Comparison of ENCODE assay signal across 23 cellular contexts in the genomic region with DNA sequence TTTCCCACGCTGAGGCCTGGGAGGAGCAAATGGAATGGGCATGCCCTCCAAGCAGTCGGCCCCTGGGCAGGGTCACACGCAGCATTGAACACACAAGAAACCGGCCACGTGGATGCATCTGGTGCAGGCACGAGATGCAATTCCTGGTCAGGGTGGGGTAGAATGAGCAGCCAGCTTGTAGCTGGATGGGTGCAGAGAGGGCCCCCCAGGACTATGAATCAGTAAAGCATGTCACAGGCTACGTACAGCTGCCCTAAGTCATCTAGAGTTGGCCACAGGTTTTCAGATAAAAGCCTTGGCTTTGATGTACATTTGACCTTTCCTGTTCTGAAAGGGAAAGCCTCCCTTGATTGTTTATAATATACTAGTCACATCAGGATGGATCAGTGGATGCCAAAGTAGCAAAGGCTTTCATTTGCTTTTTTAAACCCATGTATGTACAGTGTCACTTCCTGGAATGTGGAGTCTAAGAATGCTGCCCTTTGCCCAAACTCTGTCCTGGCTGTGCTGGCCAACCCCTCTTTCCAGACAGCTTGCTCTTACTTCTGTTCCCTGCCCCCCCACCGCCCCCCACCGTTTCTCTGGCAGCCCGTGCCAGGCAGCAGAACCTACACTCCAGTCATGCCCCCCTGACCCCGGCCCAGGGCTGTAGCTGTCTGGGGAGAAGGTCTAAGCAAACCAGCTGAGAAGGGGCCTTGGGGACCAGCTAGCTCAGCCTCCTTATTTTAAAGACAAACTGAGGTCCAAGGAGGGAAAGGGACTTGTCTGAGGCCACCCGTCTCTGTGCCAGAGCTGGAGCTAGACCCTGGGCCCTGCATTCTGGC.
A peak's percentile ranks its signal among the peaks of the same experiment; 100 is the strongest.
DNase-seq lines count a peak whose midpoint lies in the region; ATAC-seq and TF ChIP-seq lines count a peak whose summit lies in the region.
"Had no signal": no experiment of that assay in that cellular context is flagged by ENCODE, and none has a peak within 500 bp of the region (broad histone marks: within the 10 kb centered on the region; RNA-seq: fewer than 3 reads in every experiment).

No MANE protein-coding gene starts in this region.

- H3K4me1 ChIP-seq in osteoblast (ENCODE audit: insufficient read depth, low read length) (no peaks in the 10 kb centered on the region), GM23338 (ENCODE audit: insufficient read depth) (no peaks in the 10 kb centered on the region)
- H3K4me1 ChIP-seq: uterus had no signal

- H3K4me2 ChIP-seq in osteoblast (ENCODE audit: insufficient read depth, low read length) (no peak overlapping the region), GM23338 (no peak overlapping the region)

- no peak overlapping the region for H3K27ac ChIP-seq in osteoblast (ENCODE audit: low read depth, low read length)
- H3K27ac ChIP-seq in GM23338 (ENCODE audit: low read depth), result no peak overlapping the region
- H3K27ac ChIP-seq: cardiac muscle cell, prostate gland, uterus had no signal

- no peaks in the 10 kb centered on the region for H3F3A ChIP-seq in GM23338 (replicated peaks; ENCODE audit: low read depth)

- DNase-seq in EH (ENCODE audit: low read depth) (peak; percentile 60), astrocyte of the spinal cord (ENCODE audit: low read depth, low spot score) (peak; percentile 48), fibroblast of villous mesenchyme (ENCODE audit: low read depth) (peak; percentile 71), osteoblast (ENCODE audit: insufficient read length, low spot score, missing footprints) (peak; percentile 48), iPS-NIHi11 (ENCODE audit: low spot score) (no peak), GM23338 (ENCODE audit: low spot score) (no peak), epidermal melanocyte (ENCODE audit: insufficient read length, low spot score) (no peak)
- DNase-seq: activated CD4-positive, alpha-beta T cell treated with anti-CD3 and anti-CD28 coated beads for 36 hours; activated naive CD4-positive, alpha-beta T cell treated with anti-CD3 and anti-CD28 coated beads for 36 hours; activated T-cell treated with anti-CD3 and anti-CD28 coated beads, Interleukin-2, amount 50 U/mL, for 72 hours; amniotic stem cell; C1 segment of cervical spinal cord; HFFc6; mammary epithelial cell; NCI-H2029 treated with DMSO at 0.1 percent for 48 hours; NCI-H226; NCI-H748 treated with DMSO at 0.1 percent for 48 hours; uterus had no signal

- peaks cover 5% of the 10 kb centered on the region; the same call in 2 of the 3 replicates for H3K4me1 Mint-ChIP-seq in GM23338
- H3K4me1 Mint-ChIP-seq: activated CD4-positive, alpha-beta T cell treated with anti-CD3 and anti-CD28 coated beads for 36 hours had no signal

- H3K27ac Mint-ChIP-seq in GM23338, result no peak overlapping the region
- H3K27ac Mint-ChIP-seq: activated CD4-positive, alpha-beta T cell treated with anti-CD3 and anti-CD28 coated beads for 36 hours; activated naive CD4-positive, alpha-beta T cell treated with anti-CD3 and anti-CD28 coated beads for 36 hours; activated T-cell treated with anti-CD3 and anti-CD28 coated beads, Interleukin-2, amount 50 U/mL, for 72 hours; HFFc6; T-helper 1 cell treated with Interleukin-12 subunit alpha and Interleukin-12 subunit beta and Interleukin-4 antibody, amounts not matched to agents 30 μg/mL and 1 μg/mL, for 36 hours had no signal

- peaks cover 3% of the 10 kb centered on the region for H3K27me3 ChIP-seq in osteoblast (ENCODE audit: insufficient read depth, low read length)
- H3K27me3 ChIP-seq in GM23338 (ENCODE audit: insufficient read depth), result no peaks in the 10 kb centered on the region
- H3K27me3 ChIP-seq: cardiac muscle cell, uterus had no signal

- no peaks in the 10 kb centered on the region for H3K9me3 Mint-ChIP-seq in GM23338
- H3K9me3 Mint-ChIP-seq: activated naive CD4-positive, alpha-beta T cell treated with anti-CD3 and anti-CD28 coated beads for 36 hours; activated T-cell treated with anti-CD3 and anti-CD28 coated beads, Interleukin-2, amount 50 U/mL, for 72 hours; HFFc6; T-helper 1 cell treated with Interleukin-12 subunit alpha and Interleukin-12 subunit beta and Interleukin-4 antibody, amounts not matched to agents 30 μg/mL and 1 μg/mL, for 36 hours had no signal

- H3K9me2 ChIP-seq in GM23338 (ENCODE audit: insufficient read depth), result no peaks in the 10 kb centered on the region

- H3K4me3 Mint-ChIP-seq in GM23338, result no peak overlapping the region
- H3K4me3 Mint-ChIP-seq: activated CD4-positive, alpha-beta T cell treated with anti-CD3 and anti-CD28 coated beads for 36 hours; activated naive CD4-positive, alpha-beta T cell treated with anti-CD3 and anti-CD28 coated beads for 36 hours; activated T-cell treated with anti-CD3 and anti-CD28 coated beads, Interleukin-2, amount 50 U/mL, for 72 hours; HFFc6; T-helper 1 cell treated with Interleukin-12 subunit alpha and Interleukin-12 subunit beta and Interleukin-4 antibody, amounts not matched to agents 30 μg/mL and 1 μg/mL, for 36 hours had no signal

- no peaks in the 10 kb centered on the region for H3K9me3 ChIP-seq in osteoblast (ENCODE audit: low read depth, low read length)
- H3K9me3 ChIP-seq: prostate gland, uterus had no signal

- no peaks in the 10 kb centered on the region for H3K36me3 Mint-ChIP-seq in GM23338 (ENCODE audit: low read depth)

- peaks cover 4% of the 10 kb centered on the region for H3K27me3 Mint-ChIP-seq in GM23338 (ENCODE audit: insufficient read depth, low read depth, poor library complexity)
- H3K27me3 Mint-ChIP-seq: activated CD4-positive, alpha-beta T cell treated with anti-CD3 and anti-CD28 coated beads for 36 hours had no signal

- no peak for TF ChIP-seq CTCF in astrocyte of the spinal cord (IDR thresholded peaks at IDR 0.05; ENCODE audit: low read depth, low read length)
- no peak for TF ChIP-seq CTCF in fibroblast of villous mesenchyme (IDR thresholded peaks at IDR 0.05; ENCODE audit: insufficient read depth, low read depth, low read length)
- no peak for TF ChIP-seq CTCF in osteoblast (IDR thresholded peaks at IDR 0.05; ENCODE audit: extremely low read depth, low read depth, low read length)
- TF ChIP-seq CTCF in GM23338 (conservative IDR thresholded peaks at IDR 0.05; ENCODE audit: low read depth in 2 of 2), result no peak

- ATAC-seq in GM19467 (IDR thresholded peaks at IDR 0.05; ENCODE audit: unreplicated experiment) (no peak), GM23338 (no peak)
- ATAC-seq: activated CD4-positive, alpha-beta T cell treated with anti-CD3 and anti-CD28 coated beads for 36 hours; activated T-cell treated with anti-CD3 and anti-CD28 coated beads, Interleukin-2, amount 50 U/mL, for 72 hours; esophagus mucosa had no signal

- H4K20me1 ChIP-seq in osteoblast (ENCODE audit: insufficient read depth, low read length) (no peaks in the 10 kb centered on the region), GM23338 (replicated peaks; ENCODE audit: insufficient read depth) (no peaks in the 10 kb centered on the region; the same call in 1 of the 2 replicates)

- H3K79me2 ChIP-seq in osteoblast (ENCODE audit: insufficient read depth, low read length) (no peaks in the 10 kb centered on the region), GM23338 (replicated peaks; ENCODE audit: insufficient read depth) (no peaks in the 10 kb centered on the region)

- in situ Hi-C loops in astrocyte of the spinal cord (cut with HindIII; ENCODE audit: low sequenced_read_pairs), result no loop called here

- H2AFZ ChIP-seq in osteoblast (ENCODE audit: low read length) (no peak overlapping the region), GM23338 (no peak overlapping the region)

- no peak overlapping the region for H3K4me3 ChIP-seq in astrocyte of the spinal cord (ENCODE audit: low read depth, low read length)
- H3K4me3 ChIP-seq in fibroblast of villous mesenchyme (ENCODE audit: low read depth, low read length), result no peak overlapping the region
- H3K4me3 ChIP-seq in osteoblast (ENCODE audit: insufficient read depth, low read length), result no peak overlapping the region
- no peak overlapping the region for H3K4me3 ChIP-seq in GM23338
- H3K4me3 ChIP-seq: cardiac muscle cell, prostate gland, uterus had no signal

- H3K36me3 ChIP-seq in osteoblast (ENCODE audit: insufficient read depth, low read length), result no peaks in the 10 kb centered on the region
- H3K36me3 ChIP-seq in GM23338 (ENCODE audit: insufficient read depth), result no peaks in the 10 kb centered on the region
- H3K36me3 ChIP-seq: cardiac muscle cell, prostate gland, uterus had no signal

TF ChIP-seq in GM23338, 12 proteins besides CTCF, POLR2A, EP300 and RAD21 (continues in another document):
- TF ChIP-seq CREB1 (CRISPR knock-in tag; IDR thresholded peaks at IDR 0.05; ENCODE audit: low read depth) (no peak), JUNB (IDR thresholded peaks at IDR 0.05; ENCODE audit: unreplicated experiment) (no peak), EZH2 (IDR thresholded peaks at IDR 0.05; ENCODE audit: low read depth, unreplicated experiment) (no peak), ZNF331 (CRISPR knock-in tag; IDR thresholded peaks at IDR 0.05; ENCODE audit: low read depth) (no peak), ZNF114 (CRISPR knock-in tag; IDR thresholded peaks at IDR 0.05) (no peak), POLR2AphosphoS5 (IDR thresholded peaks at IDR 0.05; ENCODE audit: low read depth) (no peak), NANOG (IDR thresholded peaks at IDR 0.05; ENCODE audit: borderline replicate concordance) (no peak)
- TF ChIP-seq, protein P1, sequence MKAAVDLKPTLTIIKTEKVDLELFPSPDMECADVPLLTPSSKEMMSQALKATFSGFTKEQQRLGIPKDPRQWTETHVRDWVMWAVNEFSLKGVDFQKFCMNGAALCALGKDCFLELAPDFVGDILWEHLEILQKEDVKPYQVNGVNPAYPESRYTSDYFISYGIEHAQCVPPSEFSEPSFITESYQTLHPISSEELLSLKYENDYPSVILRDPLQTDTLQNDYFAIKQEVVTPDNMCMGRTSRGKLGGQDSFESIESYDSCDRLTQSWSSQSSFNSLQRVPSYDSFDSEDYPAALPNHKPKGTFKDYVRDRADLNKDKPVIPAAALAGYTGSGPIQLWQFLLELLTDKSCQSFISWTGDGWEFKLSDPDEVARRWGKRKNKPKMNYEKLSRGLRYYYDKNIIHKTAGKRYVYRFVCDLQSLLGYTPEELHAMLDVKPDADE (IDR thresholded peaks at IDR 0.05), result no peak

Comparison
In these comparisons a context has a peak if more than half of its experiments do, and no peak if none do; other contexts are left out.
1. DNase-seq: peak in EH (single experiment), astrocyte of the spinal cord (single experiment), fibroblast of villous mesenchyme (single experiment) and osteoblast (single experiment); none in iPS-NIHi11 (single experiment), GM23338 (single experiment) and epidermal melanocyte (single experiment).